1 cellular context compared by ENCODE assay signal in genomic region chr20:41377275-41377674, GRCh38.
TF ChIP-seq lines count a peak whose summit lies in the region.

No MANE protein-coding gene starts in this region.

TF ChIP-seq in HepG2, 621 proteins besides CTCF, POLR2A, EP300 and RAD21:
- 0 out of 2 replicates have a peak, but pooled peaks have one; percentile 58 for TF ChIP-seq HES4 (CRISPR knock-in tag; IDR thresholded peaks at IDR 0.05; ENCODE audit: borderline replicate concordance)
- peak; percentile 6; the same call in 1 of the 2 replicates for TF ChIP-seq ZBTB40 (IDR thresholded peaks at IDR 0.05)
- no peak for TF ChIP-seq ZBTB40 (CRISPR knock-in tag; IDR thresholded peaks at IDR 0.05)
- TF ChIP-seq ZNF772 (CRISPR knock-in tag; IDR thresholded peaks at IDR 0.05): no peak
- TF ChIP-seq NFRKB (IDR thresholded peaks at IDR 0.05): no peak
- no peak for TF ChIP-seq HOXA9 (CRISPR knock-in tag; IDR thresholded peaks at IDR 0.05; ENCODE audit: borderline replicate concordance)
- no peak for TF ChIP-seq KMT2B (CRISPR knock-in tag; IDR thresholded peaks at IDR 0.05)
- TF ChIP-seq ZNF333 (CRISPR knock-in tag; IDR thresholded peaks at IDR 0.05; ENCODE audit: borderline replicate concordance): no peak
- TF ChIP-seq SPEN (CRISPR knock-in tag; IDR thresholded peaks at IDR 0.05; ENCODE audit: low read depth): no peak
- no peak for TF ChIP-seq ZNF44 (CRISPR knock-in tag; IDR thresholded peaks at IDR 0.05)
- TF ChIP-seq ZNF282 (IDR thresholded peaks at IDR 0.05; ENCODE audit: partially characterized antibody): peak; percentile 8
- no peak for TF ChIP-seq MBNL3 (CRISPR knock-in tag; conservative IDR thresholded peaks at IDR 0.05)
TF ChIP-seq in HepG2: peak in this region for 3.
